ENCODE assay signal across 1 cellular context in the genomic region with DNA sequence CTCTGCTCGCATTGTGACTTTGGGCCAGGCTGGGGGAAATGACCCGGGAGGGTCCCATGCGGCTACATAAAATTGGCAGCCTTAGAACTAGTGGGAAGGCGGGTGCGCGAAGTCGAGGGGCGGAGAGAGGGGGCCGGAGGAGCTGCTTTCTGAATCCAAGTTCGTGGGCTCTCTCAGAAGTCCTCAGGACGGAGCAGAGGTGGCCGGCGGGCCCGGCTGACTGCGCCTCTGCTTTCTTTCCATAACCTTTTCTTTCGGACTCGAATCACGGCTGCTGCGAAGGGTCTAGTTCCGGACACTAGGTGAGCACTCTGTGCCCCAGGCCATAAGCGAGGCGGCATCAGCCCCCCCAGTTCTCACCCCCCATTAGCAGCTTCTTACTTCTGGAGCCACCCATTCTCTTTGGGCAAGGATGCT.
TF ChIP-seq lines count a peak whose summit lies in the region.

TSS of gene KAZALD1 (plus strand) at position 176 of the 417 bp plus-strand sequence. CDS start 604 bp downstream, outside the sequence.

TF ChIP-seq in K562, 482 proteins besides CTCF, POLR2A, EP300 and RAD21 (continued from another document):
- TF ChIP-seq BMI1 (IDR thresholded peaks at IDR 0.05; ENCODE audit: low read length) (no peak), ZNF511 (CRISPR knock-in tag; IDR thresholded peaks at IDR 0.05) (no peak), NR2C2 (CRISPR knock-in tag; IDR thresholded peaks at IDR 0.05) (no peak), NR2C2 (tag; IDR thresholded peaks at IDR 0.05) (peak; percentile 10; the same call in 1 of the 2 replicates), ZNF23 (CRISPR knock-in tag; IDR thresholded peaks at IDR 0.05) (no peak), BCLAF1 (IDR thresholded peaks at IDR 0.05; ENCODE audit: borderline replicate concordance in 1 of 2, control insufficient read depth in 1 of 2, low read depth in 2 of 2, low read length in 1 of 2) (no peak), RBM17 (IDR thresholded peaks at IDR 0.05; ENCODE audit: borderline replicate concordance, low read depth, low read length) (no peak), EWSR1 (IDR thresholded peaks at IDR 0.05; ENCODE audit: borderline replicate concordance, low read depth, partially characterized antibody) (no peak), ZNF165 (CRISPR knock-in tag; IDR thresholded peaks at IDR 0.05; ENCODE audit: borderline replicate concordance) (no peak), CHD4 (IDR thresholded peaks at IDR 0.05; ENCODE audit: insufficient read depth, insufficient replicate concordance, low read depth, low read length, poor library complexity, severe bottlenecking) (no peak)
- TF ChIP-seq, protein P1, sequence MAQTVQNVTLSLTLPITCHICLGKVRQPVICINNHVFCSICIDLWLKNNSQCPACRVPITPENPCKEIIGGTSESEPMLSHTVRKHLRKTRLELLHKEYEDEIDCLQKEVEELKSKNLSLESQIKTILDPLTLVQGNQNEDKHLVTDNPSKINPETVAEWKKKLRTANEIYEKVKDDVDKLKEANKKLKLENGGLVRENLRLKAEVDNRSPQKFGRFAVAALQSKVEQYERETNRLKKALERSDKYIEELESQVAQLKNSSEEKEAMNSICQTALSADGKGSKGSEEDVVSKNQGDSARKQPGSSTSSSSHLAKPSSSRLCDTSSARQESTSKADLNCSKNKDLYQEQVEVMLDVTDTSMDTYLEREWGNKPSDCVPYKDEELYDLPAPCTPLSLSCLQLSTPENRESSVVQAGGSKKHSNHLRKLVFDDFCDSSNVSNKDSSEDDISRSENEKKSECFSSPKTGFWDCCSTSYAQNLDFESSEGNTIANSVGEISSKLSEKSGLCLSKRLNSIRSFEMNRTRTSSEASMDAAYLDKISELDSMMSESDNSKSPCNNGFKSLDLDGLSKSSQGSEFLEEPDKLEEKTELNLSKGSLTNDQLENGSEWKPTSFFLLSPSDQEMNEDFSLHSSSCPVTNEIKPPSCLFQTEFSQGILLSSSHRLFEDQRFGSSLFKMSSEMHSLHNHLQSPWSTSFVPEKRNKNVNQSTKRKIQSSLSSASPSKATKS (CRISPR knock-in tag; IDR thresholded peaks at IDR 0.05), result no peak
